9 cellular contexts compared by ENCODE assay signal in genomic region chr17:32484041-32484461, GRCh38. TPM values are rescaled to one million over a fixed set of nuclear protein-coding genes. Genes with fewer than 3 reads are reported as not detected.
DNase-seq lines count a peak whose midpoint lies in the region; ATAC-seq and TF ChIP-seq lines count a peak whose summit lies in the region.
"Had no signal": no experiment of that assay in that cellular context is flagged by ENCODE, and none has a peak within 500 bp of the region (broad histone marks: within the 10 kb centered on the region; RNA-seq: fewer than 3 reads in every experiment).

No MANE protein-coding gene starts in this region.

- H3K4me3 Mint-ChIP-seq in T-helper 17 cell, result no peak overlapping the region
- H3K4me3 Mint-ChIP-seq: activated CD8-positive, alpha-beta memory T cell treated with anti-CD3 and anti-CD28 coated beads, Interleukin-2, amount 10 ng/mL, durations not matched to agents 7 days and 5 days had no signal

- ATAC-seq in SK-N-SH treated with all-trans-retinoic acid at 6 μM for 48 hours (no peak), T-helper 17 cell (no peak), left colon (no peak), foreskin keratinocyte (no peak)
- ATAC-seq: activated CD8-positive, alpha-beta memory T cell treated with anti-CD3 and anti-CD28 coated beads, Interleukin-2, amount 10 ng/mL, durations not matched to agents 7 days and 5 days had no signal

- no peaks in the 10 kb centered on the region for H3K79me2 ChIP-seq in SK-N-SH (ENCODE audit: insufficient read depth)

- TF ChIP-seq CTCF in SK-N-SH (IDR thresholded peaks at IDR 0.05) (no peak), spleen (IDR thresholded peaks at IDR 0.05 in 8 of 11, conservative IDR thresholded peaks at IDR 0.05 in 3 of 11) (no peak), GM10266 (IDR thresholded peaks at IDR 0.05; ENCODE audit: control insufficient read depth, insufficient read depth, low read depth, missing control alignments) (no peak), foreskin keratinocyte (conservative IDR thresholded peaks at IDR 0.05) (no peak)

- no peak overlapping the region for H3K9ac ChIP-seq in SK-N-SH
- peak overlapping the region; percentile 0 for H3K9ac ChIP-seq in iPS-18a (ENCODE audit: low read length)

- peak overlapping the region; percentile 92 for H3K27ac Mint-ChIP-seq in T-helper 17 cell
- H3K27ac Mint-ChIP-seq: activated CD8-positive, alpha-beta memory T cell treated with anti-CD3 and anti-CD28 coated beads, Interleukin-2, amount 10 ng/mL, durations not matched to agents 7 days and 5 days had no signal

- H3K27me3 ChIP-seq in SK-N-SH (ENCODE audit: insufficient read depth), result no peaks in the 10 kb centered on the region
- no peaks in the 10 kb centered on the region for H3K27me3 ChIP-seq in iPS-18a (ENCODE audit: control insufficient read depth, insufficient read depth, low read length)
- no peaks in the 10 kb centered on the region for H3K27me3 ChIP-seq in spleen (replicated peaks in 1 of 7)
- H3K27me3 ChIP-seq in foreskin keratinocyte, result no peaks in the 10 kb centered on the region

- H3K9me3 ChIP-seq in SK-N-SH (no peaks in the 10 kb centered on the region), T-helper 17 cell (ENCODE audit: control insufficient read depth, low read length, poor library complexity, severe bottlenecking) (no peaks in the 10 kb centered on the region), iPS-18a (ENCODE audit: control insufficient read depth, low read depth, low read length) (no peaks in the 10 kb centered on the region), spleen (no peaks in the 10 kb centered on the region)

- peaks cover 10% of the 10 kb centered on the region; the same call in 1 of the 2 replicates for H4K20me1 ChIP-seq in SK-N-SH (ENCODE audit: insufficient read depth)

- H3K4me1 Mint-ChIP-seq in T-helper 17 cell, result peaks cover 25% of the 10 kb centered on the region

- no peak for TF ChIP-seq RAD21 in SK-N-SH (IDR thresholded peaks at IDR 0.05; ENCODE audit: low read length)

- H3K27ac ChIP-seq in SK-N-SH (ENCODE audit: low read depth in 2 of 2, low read length in 1 of 2) (peak overlapping the region in 1 of 2 experiments; percentile 84; a peak in 2 of 4 replicates), iPS-18a (ENCODE audit: low read length) (peak overlapping the region; percentile 3), spleen (peak overlapping the region; percentile 8 to 88 (median 68)), foreskin keratinocyte (no peak overlapping the region)

- H3K4me2 ChIP-seq in SK-N-SH, result no peak overlapping the region

- 80% methylated on average over 4 of the region's 4 CpGs for WGBS in SK-N-SH (ENCODE audit: low lambda C conversion rate)
- 77 to 87% (median 86%) methylated on average over 4 of the region's 4 CpGs for WGBS in spleen, 5 donors

- H3K4me3 ChIP-seq in SK-N-SH (ENCODE audit: low read depth in 2 of 2, low read length in 1 of 2) (no peak overlapping the region), iPS-18a (ENCODE audit: low read length) (no peak overlapping the region), spleen (no peak overlapping the region)

- peak; percentile 27 for DNase-seq in SK-N-SH
- DNase-seq in T-helper 17 cell, result no peak
- DNase-seq in spleen, result peak; percentile 63
- no peak for DNase-seq in left colon
- no peak for DNase-seq in GM10266 (ENCODE audit: extremely low spot score)
- DNase-seq in foreskin keratinocyte, result no peak

- H2AFZ ChIP-seq in SK-N-SH (ENCODE audit: low read depth), result no peak overlapping the region

- CTCF ChIA-PET in SK-N-SH (lab: Yijun Ruan, JAX), result interaction anchor here (0.7 to 11.0 kb wide), 24 partner anchors 11 to 393 kb away, joined by 3 to 102 read pairs (median 5); partner anchors contain the start of genes MYO1D and PSMD11

- intact Hi-C loops in spleen (cut with DNase I; ENCODE audit: low total_unique reads) (loop anchor here (5.0 kb wide), 1 partner anchor 128 kb away; no protein-coding TSS in a partner anchor), left colon (cut with DNase I, micrococcal nuclease) (no loop called here)

- no peaks in the 10 kb centered on the region for H3K27me3 Mint-ChIP-seq in T-helper 17 cell

- H3F3A ChIP-seq in SK-N-SH (replicated peaks; ENCODE audit: insufficient read depth), result peaks cover 25% of the 10 kb centered on the region

- no peak for TF ChIP-seq POLR2A in spleen (IDR thresholded peaks at IDR 0.05)

- no peaks in the 10 kb centered on the region for H3K9me2 ChIP-seq in SK-N-SH

- no peak for TF ChIP-seq EP300 in SK-N-SH (IDR thresholded peaks at IDR 0.05; ENCODE audit: borderline replicate concordance in 1 of 2, low read depth in 1 of 2, low read length in 1 of 2)

- H3K36me3 ChIP-seq in SK-N-SH (replicated peaks in 1 of 2; ENCODE audit: control insufficient read depth in 1 of 2, insufficient read depth in 2 of 2, low read length in 1 of 2), result peaks cover 4 to 48% of the 10 kb centered on the region in 2 experiments
- H3K36me3 ChIP-seq in iPS-18a (ENCODE audit: control insufficient read depth, low read depth, low read length), result peaks cover 34% of the 10 kb centered on the region
- peaks cover 0 to 59% (median 43%) of the 10 kb centered on the region in 6 donors for H3K36me3 ChIP-seq in spleen

- POLR2A ChIA-PET in SK-N-SH (lab: Yijun Ruan, JAX), result interaction anchor here (0.6 to 1.3 kb wide), 5 partner anchors 14 to 394 kb away, joined by 3 to 5 read pairs (median 3); partner anchors contain the start of gene PSMD11

- peaks cover 13% of the 10 kb centered on the region for H3K36me3 Mint-ChIP-seq in T-helper 17 cell (ENCODE audit: low read depth)

- H3K4me1 ChIP-seq in SK-N-SH (ENCODE audit: control insufficient read depth in 1 of 2, insufficient read depth in 2 of 2, low read depth in 1 of 2, low read length in 1 of 2) (peaks cover 0 to 33% of the 10 kb centered on the region in 2 experiments; a peak in 1 of 4 replicates), iPS-18a (ENCODE audit: control insufficient read depth, low read depth, low read length) (peaks cover 18% of the 10 kb centered on the region), spleen (peaks cover 8 to 53% (median 38%) of the 10 kb centered on the region in 6 donors), foreskin keratinocyte (peaks cover 12% of the 10 kb centered on the region)

TF ChIP-seq in SK-N-SH, 30 proteins besides CTCF, POLR2A, EP300 and RAD21:
- TF ChIP-seq JUND (IDR thresholded peaks at IDR 0.05) (0 out of 2 replicates have a peak, but pooled peaks have one; percentile 7), GABPA (IDR thresholded peaks at IDR 0.05; ENCODE audit: low read depth) (no peak)
TF ChIP-seq in SK-N-SH: peak in this region for 1.

TF ChIP-seq in SK-N-SH treated with all-trans-retinoic acid at 6 μM for 48 hours, 23 proteins besides CTCF, POLR2A, EP300 and RAD21:
- no peak for TF ChIP-seq ISL1 (CRISPR knock-in tag; IDR thresholded peaks at IDR 0.05)
- TF ChIP-seq TCF4 (CRISPR knock-in tag; IDR thresholded peaks at IDR 0.05; ENCODE audit: borderline replicate concordance), result no peak
- TF ChIP-seq SNAI2 (CRISPR knock-in tag; IDR thresholded peaks at IDR 0.05), result no peak
- no peak for TF ChIP-seq ESRRG (CRISPR knock-in tag; IDR thresholded peaks at IDR 0.05)
- no peak for TF ChIP-seq ZNF70 (CRISPR knock-in tag; IDR thresholded peaks at IDR 0.05)
- TF ChIP-seq OSR1 (CRISPR knock-in tag; IDR thresholded peaks at IDR 0.05), result no peak

RNA-seq across cellular contexts. Expression of gene CDK5R1, which starts 2.7 kb away (rescaled TPM):
- 1.0 and 1.4 TPM in 2 replicates for polyA plus RNA-seq in SK-N-SH (2012; rRNA removed)
- polyA plus RNA-seq in SK-N-SH (2012; cell fraction: cytosol; rRNA removed), result 1.3 and 2.0 TPM in 2 replicates
- polyA plus RNA-seq in SK-N-SH (2012; cell fraction: nucleus; rRNA removed), result 2.4 and 2.9 TPM in 2 replicates
- total RNA-seq in T-helper 17 cell, result 1 to 10 TPM; 8.0 to 8.2 TPM
- 10 to 100 TPM; 13.0 to 28.2 (median 20.3) TPM for total RNA-seq in spleen
- 10 to 100 TPM; 13.5 to 26.3 (median 13.6) TPM for polyA plus RNA-seq in spleen
- total RNA-seq in left colon, result 1 to 10 TPM in 1 of 2 donors, under 1 TPM in 1; 0.61 to 1.1 TPM
- total RNA-seq in foreskin keratinocyte, result 9.5 and 11.8 TPM in 2 replicates
- polyA plus RNA-seq in foreskin keratinocyte, result 4.5 and 4.9 TPM in 2 replicates

RNA-seq across cellular contexts. Expression of gene PSMD11, which starts 39.7 kb away (rescaled TPM):
- polyA plus RNA-seq in SK-N-SH (2012; rRNA removed) (63.1 and 81.9 TPM in 2 replicates), spleen (10 to 100 TPM; 28.0 to 35.2 (median 35.1) TPM), foreskin keratinocyte (78.0 and 99.3 TPM in 2 replicates)
- polyA plus RNA-seq in SK-N-SH (2012; cell fraction: cytosol; rRNA removed), result 55.5 and 60.2 TPM in 2 replicates
- 53.6 and 83.8 TPM in 2 replicates for polyA plus RNA-seq in SK-N-SH (2012; cell fraction: nucleus; rRNA removed)
- total RNA-seq in T-helper 17 cell (10 to 100 TPM; 66.1 to 81.7 TPM), spleen (10 to 100 TPM; 43.0 to 84.8 (median 68.9) TPM), left colon (10 to 100 TPM; 77.4 to 79.3 TPM), foreskin keratinocyte (100 and 119 TPM in 2 replicates)

Comparison
In these comparisons a context has a peak if more than half of its experiments do, and no peak if none do; other contexts are left out.
1. DNase-seq: peak in SK-N-SH (single experiment) and spleen (single experiment); none in T-helper 17 cell (0 of 3), left colon (0 of 2), GM10266 (single experiment) and foreskin keratinocyte (0 of 2).